Comparison of ENCODE assay signal across 13 cellular contexts in genomic region chr4:173991814-173992213, GRCh38.
A peak's percentile ranks its signal among the peaks of the same experiment; 100 is the strongest.
DNase-seq lines count a peak whose midpoint lies in the region; TF ChIP-seq lines count a peak whose summit lies in the region.
"Had no signal": no experiment of that assay in that cellular context is flagged by ENCODE, and none has a peak within 500 bp of the region (broad histone marks: within the 10 kb centered on the region; RNA-seq: fewer than 3 reads in every experiment).

No MANE protein-coding gene starts in this region.

- H3K9me3 Mint-ChIP-seq in osteocyte (ENCODE audit: unreplicated experiment): no peaks in the 10 kb centered on the region
- H3K9me3 Mint-ChIP-seq: CD4-positive, alpha-beta T cell had no signal

- DNase-seq in A673 (ENCODE audit: low spot score): no peak
- peak; percentile 55 for DNase-seq in SK-N-DZ (ENCODE audit: low spot score)
- DNase-seq in adipocyte (ENCODE audit: low read depth): no peak
- no peak for DNase-seq in suprapubic skin (ENCODE audit: low spot score in 2 of 2)
- no peak for DNase-seq in NCI-H446 treated with DMSO at 0.1 percent for 48 hours (lab: John Stamatoyannopoulos, UW)
- no peak for DNase-seq in osteocyte (ENCODE audit: extremely low spot score, unreplicated experiment)
- DNase-seq: AML-193; Caco-2; CD4-positive, alpha-beta T cell; GM23248 had no signal

- H3K27ac ChIP-seq in A673 (ENCODE audit: low read depth, low read length, poor library complexity, severe bottlenecking) (peak overlapping the region; percentile 65), suprapubic skin (peak overlapping the region; percentile 14)
- H3K27ac ChIP-seq: C4-2B, GM23248, HL-60 had no signal

- TF ChIP-seq EP300 in suprapubic skin (IDR thresholded peaks at IDR 0.05): no peak

- H3K27me3 Mint-ChIP-seq in osteocyte (ENCODE audit: unreplicated experiment): peaks cover 5% of the 10 kb centered on the region
- H3K27me3 Mint-ChIP-seq: CD4-positive, alpha-beta T cell had no signal

- no TSS peak for BruUV-seq in A673 (replicated peaks; lab: Mats Ljungman, UMichigan)

- intact Hi-C loops in A673 (cut with micrococcal nuclease; ENCODE audit: unreplicated experiment): loop anchor here (2.0 to 10.0 kb wide), 4 partner anchors 130 to 567 kb away; no protein-coding TSS in a partner anchor

- no peak for TF ChIP-seq CTCF in A673 (conservative IDR thresholded peaks at IDR 0.05; ENCODE audit: low read depth, low read length)
- TF ChIP-seq CTCF in suprapubic skin (IDR thresholded peaks at IDR 0.05): no peak
- TF ChIP-seq CTCF in osteocyte (IDR thresholded peaks at IDR 0.05): no peak

- TF ChIP-seq POLR2A in suprapubic skin (IDR thresholded peaks at IDR 0.05): no peak

- POLR2A ChIA-PET in A673 (lab: Charles Lee; ENCODE audit: low non-redundant PET): no interaction called here

- no peak overlapping the region for H3K4me3 ChIP-seq in A673 (ENCODE audit: low read depth, low read length, poor library complexity, severe bottlenecking)
- H3K4me3 ChIP-seq in adipocyte (ENCODE audit: low read length): no peak overlapping the region
- no peak overlapping the region for H3K4me3 ChIP-seq in suprapubic skin
- H3K4me3 ChIP-seq: GM23248, HAP-1 had no signal

- peaks cover 31% of the 10 kb centered on the region for H3K4me1 ChIP-seq in A673 (ENCODE audit: insufficient read depth, low read length, poor library complexity, severe bottlenecking)
- H3K4me1 ChIP-seq in adipocyte (ENCODE audit: control insufficient read depth, insufficient read depth, low read length): peaks cover 15% of the 10 kb centered on the region
- no peaks in the 10 kb centered on the region for H3K4me1 ChIP-seq in suprapubic skin
- H3K4me1 ChIP-seq: HAP-1 had no signal

- H3K4me3 Mint-ChIP-seq in osteocyte (ENCODE audit: unreplicated experiment): no peak overlapping the region
- H3K4me3 Mint-ChIP-seq: CD4-positive, alpha-beta T cell had no signal

- no peaks in the 10 kb centered on the region for H3K4me1 Mint-ChIP-seq in osteocyte (ENCODE audit: unreplicated experiment)

- H3K36me3 Mint-ChIP-seq in osteocyte (ENCODE audit: unreplicated experiment): no peaks in the 10 kb centered on the region

- H3K9ac ChIP-seq in adipocyte (ENCODE audit: low read length): peak overlapping the region; percentile 51
- H3K9ac ChIP-seq: GM23248 had no signal

- H3K9me3 ChIP-seq in A673 (ENCODE audit: low read depth, low read length, poor library complexity, severe bottlenecking): no peaks in the 10 kb centered on the region
- H3K9me3 ChIP-seq in adipocyte (ENCODE audit: control insufficient read depth, low read length): no peaks in the 10 kb centered on the region
- H3K9me3 ChIP-seq in suprapubic skin: no peaks in the 10 kb centered on the region
- H3K9me3 ChIP-seq: Caco-2, HAP-1 had no signal

- CTCF ChIA-PET in A673 (lab: Charles Lee): no interaction called here

- no peak overlapping the region for H3K27ac Mint-ChIP-seq in osteocyte (ENCODE audit: unreplicated experiment)
- H3K27ac Mint-ChIP-seq: CD4-positive, alpha-beta T cell had no signal

- 85% methylated on average over 3 of the region's 3 CpGs for WGBS in suprapubic skin

- no peaks in the 10 kb centered on the region for H3K27me3 ChIP-seq in A673 (replicated peaks; ENCODE audit: insufficient read depth, low read depth, low read length, poor library complexity)
- no peaks in the 10 kb centered on the region for H3K27me3 ChIP-seq in adipocyte (replicated peaks; ENCODE audit: control insufficient read depth, insufficient read depth, low read length)
- H3K27me3 ChIP-seq in suprapubic skin: no peaks in the 10 kb centered on the region

- H3K36me3 ChIP-seq in A673 (ENCODE audit: insufficient read depth, low read length, poor library complexity, severe bottlenecking): no peaks in the 10 kb centered on the region
- H3K36me3 ChIP-seq in adipocyte (ENCODE audit: control insufficient read depth, insufficient read depth, low read length, severe bottlenecking): no peaks in the 10 kb centered on the region
- H3K36me3 ChIP-seq in suprapubic skin: no peaks in the 10 kb centered on the region
- H3K36me3 ChIP-seq: HAP-1 had no signal
